In the genomic region with DNA sequence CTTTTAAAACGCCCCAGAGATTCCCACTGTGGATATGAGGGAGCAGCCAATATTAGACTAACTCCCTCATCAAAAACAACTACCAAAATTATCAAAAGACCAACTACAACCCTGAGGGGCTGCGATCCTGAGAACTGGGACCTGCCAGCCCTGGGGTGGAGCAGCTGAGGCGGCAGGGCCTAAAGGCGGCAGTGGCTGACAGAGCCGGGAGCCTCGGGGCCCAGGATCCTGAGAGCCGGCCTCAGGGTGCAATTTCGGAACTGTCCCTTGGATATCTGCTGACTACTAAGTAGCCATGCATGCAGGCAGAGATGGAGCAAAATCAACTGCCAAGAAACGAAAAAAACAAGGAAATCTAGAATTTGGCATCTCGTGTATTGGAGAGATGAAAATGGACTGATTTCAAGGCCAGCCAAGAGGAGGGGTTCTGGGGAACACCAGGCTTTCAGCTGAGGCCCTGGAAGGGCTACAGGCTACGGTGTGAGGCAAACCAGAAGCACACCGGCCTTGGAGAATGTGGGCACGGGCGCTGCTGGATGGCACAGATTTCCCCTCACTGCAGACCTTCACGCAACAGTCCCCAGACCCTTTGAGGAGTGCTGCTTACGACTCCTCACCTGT, we compare ENCODE assay signal across 19 cellular contexts.
DNase-seq lines count a peak whose midpoint lies in the region; ATAC-seq and TF ChIP-seq lines count a peak whose summit lies in the region.
"Had no signal": no experiment of that assay in that cellular context is flagged by ENCODE, and none has a peak within 500 bp of the region (broad histone marks: within the 10 kb centered on the region; RNA-seq: fewer than 3 reads in every experiment).

No MANE protein-coding gene starts in this region.

- POLR2A ChIA-PET in activated CD4-positive, alpha-beta T cell treated with anti-CD3 and anti-CD28 coated beads, Interleukin-2, amount 10 ng/mL, durations not matched to agents 7 days and 5 days (lab: Charles Lee): no interaction called here

- TF ChIP-seq POLR2A in testis (IDR thresholded peaks at IDR 0.05): no peak

- H3K27me3 Mint-ChIP-seq in activated CD4-positive, alpha-beta T cell treated with anti-CD3 and anti-CD28 coated beads, Interleukin-2, amount 10 ng/mL, durations not matched to agents 7 days and 5 days: no peaks in the 10 kb centered on the region

- H3K4me1 ChIP-seq in RWPE2 (ENCODE audit: insufficient read depth, poor library complexity, severe bottlenecking) (no peaks in the 10 kb centered on the region), testis (peaks cover 10% of the 10 kb centered on the region)

- H3K4me3 ChIP-seq in RWPE2 (ENCODE audit: severe bottlenecking) (no peak overlapping the region), testis (no peak overlapping the region)
- H3K4me3 ChIP-seq: hepatocyte, uterus had no signal

- H3K27me3 ChIP-seq in RWPE2 (ENCODE audit: insufficient read depth, poor library complexity, severe bottlenecking) (no peaks in the 10 kb centered on the region), testis (no peaks in the 10 kb centered on the region)
- H3K27me3 ChIP-seq: hepatocyte, uterus had no signal

- H3K27ac ChIP-seq in RWPE2 (ENCODE audit: poor library complexity, severe bottlenecking): no peak overlapping the region
- H3K27ac ChIP-seq in cingulate gyrus (ENCODE audit: low read depth, low read length): peak overlapping the region; percentile 29
- peak overlapping the region in 1 of 2 donors; percentile 77 for H3K27ac ChIP-seq in testis
- H3K27ac ChIP-seq: hepatocyte, uterus had no signal

- DNase-seq in RWPE2 (ENCODE audit: low spot score) (peak; percentile 35), midbrain (lab: John Stamatoyannopoulos, UW) (peak; percentile 29), testis (peak; percentile 54), putamen (ENCODE audit: low spot score) (no peak)
- DNase-seq in effector CD8-positive, alpha-beta T cell (lab: John Stamatoyannopoulos, UW): no peak
- no peak for DNase-seq in activated CD4-positive, alpha-beta T cell treated with anti-CD3 and anti-CD28 coated beads, Interleukin-2, amount 10 ng/mL, durations not matched to agents 7 days and 5 days
- DNase-seq: activated CD4-positive, alpha-beta T cell treated with anti-CD3 and anti-CD28 coated beads, Interleukin-2, amount 50 U/mL, for 1 hour; DMS79 treated with DMSO at 0.1 percent for 48 hours; IMR-90; kidney glomerular epithelial cell; MV-4-11; naive B cell; NK-92 treated with Interleukin-12 subunit alpha and Interleukin-12 subunit beta, amount 100 ng/mL, for 24 hours; SHP77; stimulated activated CD4-positive, alpha-beta T cell treated with anti-CD3 and anti-CD28 coated beads, Interleukin-2, amount 100 ng/mL, for 48 hours had no signal

- ATAC-seq in RWPE2 (ENCODE audit: low read depth): no peak

- H3K4me1 Mint-ChIP-seq in activated CD4-positive, alpha-beta T cell treated with anti-CD3 and anti-CD28 coated beads, Interleukin-2, amount 10 ng/mL, durations not matched to agents 7 days and 5 days: no peaks in the 10 kb centered on the region

- TF ChIP-seq CTCF in RWPE2 (IDR thresholded peaks at IDR 0.05; ENCODE audit: poor library complexity, severe bottlenecking): no peak
- no peak for TF ChIP-seq CTCF in testis (IDR thresholded peaks at IDR 0.05)

- no peaks in the 10 kb centered on the region for H3K36me3 Mint-ChIP-seq in activated CD4-positive, alpha-beta T cell treated with anti-CD3 and anti-CD28 coated beads, Interleukin-2, amount 10 ng/mL, durations not matched to agents 7 days and 5 days (ENCODE audit: low read depth)
- H3K36me3 Mint-ChIP-seq: naive B cell had no signal

- no peaks in the 10 kb centered on the region for H3K36me3 ChIP-seq in RWPE2 (ENCODE audit: low read depth)
- no peaks in the 10 kb centered on the region for H3K36me3 ChIP-seq in testis (ENCODE audit: low read depth, missing control alignments)
- H3K36me3 ChIP-seq: uterus had no signal

- WGBS in testis, 2 donors: 36 to 57% methylated on average over 16 of the region's 16 CpGs

- intact Hi-C loops in testis (cut with DNase I; ENCODE audit: low total_unique reads): no loop called here

- H3K4me3 Mint-ChIP-seq in activated CD4-positive, alpha-beta T cell treated with anti-CD3 and anti-CD28 coated beads, Interleukin-2, amount 10 ng/mL, durations not matched to agents 7 days and 5 days: no peak overlapping the region
- H3K4me3 Mint-ChIP-seq: activated T-helper 1 cell treated with anti-CD3 and anti-CD28 coated beads, Interleukin-12 subunit alpha, Interleukin-12 subunit beta, Interleukin-2, Interleukin-4 antibody, amounts not matched to agents 30 ng/mL and 10 ng/mL and 1 ng/mL, durations not matched to agents 14 hours and 24 hours and 36 hours; naive B cell had no signal

- CTCF ChIA-PET in activated CD4-positive, alpha-beta T cell treated with anti-CD3 and anti-CD28 coated beads, Interleukin-2, amount 10 ng/mL, durations not matched to agents 7 days and 5 days (lab: Charles Lee): no interaction called here

- H3K9me3 ChIP-seq in RWPE2 (ENCODE audit: severe bottlenecking) (no peaks in the 10 kb centered on the region), testis (no peaks in the 10 kb centered on the region)
- H3K9me3 ChIP-seq: uterus had no signal

- no peaks in the 10 kb centered on the region for H3K9me3 Mint-ChIP-seq in activated CD4-positive, alpha-beta T cell treated with anti-CD3 and anti-CD28 coated beads, Interleukin-2, amount 10 ng/mL, durations not matched to agents 7 days and 5 days
- H3K9me3 Mint-ChIP-seq: activated T-helper 1 cell treated with anti-CD3 and anti-CD28 coated beads, Interleukin-12 subunit alpha, Interleukin-12 subunit beta, Interleukin-2, Interleukin-4 antibody, amounts not matched to agents 30 ng/mL and 10 ng/mL and 1 ng/mL, durations not matched to agents 14 hours and 24 hours and 36 hours had no signal

- H3K27ac Mint-ChIP-seq in activated CD4-positive, alpha-beta T cell treated with anti-CD3 and anti-CD28 coated beads, Interleukin-2, amount 10 ng/mL, durations not matched to agents 7 days and 5 days: no peak overlapping the region
- H3K27ac Mint-ChIP-seq: activated T-helper 1 cell treated with anti-CD3 and anti-CD28 coated beads, Interleukin-12 subunit alpha, Interleukin-12 subunit beta, Interleukin-2, Interleukin-4 antibody, amounts not matched to agents 30 ng/mL and 10 ng/mL and 1 ng/mL, durations not matched to agents 14 hours and 24 hours and 36 hours; naive B cell had no signal

Comparison
In these comparisons a context has a peak if more than half of its experiments do, and no peak if none do; other contexts are left out.
1. DNase-seq: peak in RWPE2 (single experiment), midbrain (single experiment) and testis (single experiment); none in effector CD8-positive, alpha-beta T cell (single experiment), activated CD4-positive, alpha-beta T cell treated with anti-CD3 and anti-CD28 coated beads, Interleukin-2, amount 10 ng/mL, durations not matched to agents 7 days and 5 days (single experiment) and putamen (single experiment).